ENCODE assay signal across 8 cellular contexts in genomic region chr17:75012320-75013076, GRCh38. TPM values are rescaled to one million over a fixed set of nuclear protein-coding genes. Genes with fewer than 3 reads are reported as not detected.
DNase-seq lines count a peak whose midpoint lies in the region; ATAC-seq and TF ChIP-seq lines count a peak whose summit lies in the region.

Gene MRPL58, plus strand, starts transcription at chr17:75012670. Its CDS starts 17 bp downstream, at chr17:75012687.

- intact Hi-C loops in CD14-positive monocyte (cut with micrococcal nuclease) = no loop called here

- H3K4me1 Mint-ChIP-seq in CD14-positive monocyte = peaks cover 20% of the 10 kb centered on the region
- peaks cover 30% of the 10 kb centered on the region for H3K4me1 Mint-ChIP-seq in activated CD4-positive, alpha-beta memory T cell treated with anti-CD3 and anti-CD28 coated beads, Interleukin-2, amount 10 ng/mL, durations not matched to agents 7 days and 5 days

- ATAC-seq in GM19324 (IDR thresholded peaks at IDR 0.05; ENCODE audit: low FRiP score, unreplicated experiment) (peak; percentile 87), HG03460 (IDR thresholded peaks at IDR 0.05; ENCODE audit: unreplicated experiment) (peak; percentile 83), lung (ENCODE audit: insufficient read depth, low FRiP score) (peak; percentile 91)

- POLR2A ChIA-PET in activated CD4-positive, alpha-beta memory T cell treated with anti-CD3 and anti-CD28 coated beads, Interleukin-2, amount 10 ng/mL, durations not matched to agents 7 days and 5 days (lab: Charles Lee) = interaction anchor here (0.7 to 4.3 kb wide), 33 partner anchors 9 to 258 kb away, joined by 3 to 39 read pairs (median 5); partner anchors contain the start of genes ARMC7, ATP5PD, CDR2L and FDXR

- H3K27ac Mint-ChIP-seq in CD14-positive monocyte = peak within 1 kb of the TSS; percentile 56 to 91 (median 81)
- peak within 1 kb of the TSS; percentile 84 for H3K27ac Mint-ChIP-seq in activated CD4-positive, alpha-beta memory T cell treated with anti-CD3 and anti-CD28 coated beads, Interleukin-2, amount 10 ng/mL, durations not matched to agents 7 days and 5 days

- H3K4me3 ChIP-seq in ectodermal cell (ENCODE audit: insufficient read depth, low read depth, low read length) = peak within 1 kb of the TSS; percentile 75
- peak within 1 kb of the TSS; percentile 80 for H3K4me3 ChIP-seq in lung

- TF ChIP-seq CTCF in CD14-positive monocyte (IDR thresholded peaks at IDR 0.05) (peak; percentile 67), lung (IDR thresholded peaks at IDR 0.05; ENCODE audit: control extremely low read depth, extremely low read depth) (peak; percentile 54)

- CTCF ChIA-PET in activated CD4-positive, alpha-beta memory T cell treated with anti-CD3 and anti-CD28 coated beads, Interleukin-2, amount 10 ng/mL, durations not matched to agents 7 days and 5 days (lab: Charles Lee) = interaction anchor here (0.7 to 5.6 kb wide), 32 partner anchors 10 to 414 kb away, joined by 3 to 65 read pairs (median 6); partner anchors contain the start of genes ATP5PD, CDR2L, GGA3 and HID1

- H3K36me3 ChIP-seq in ectodermal cell (ENCODE audit: control insufficient read depth, insufficient read depth, low read length) (no peaks in the 10 kb centered on the region), lung (ENCODE audit: control insufficient read depth in 2 of 2, insufficient read depth in 2 of 2, low read length in 2 of 2) (peaks cover 0 to 1% of the 10 kb centered on the region in 2 donors)

- peak; percentile 69 for DNase-seq in CD14-positive monocyte (ENCODE audit: low spot score)
- DNase-seq in NCI-H748 (lab: John Stamatoyannopoulos, UW; ENCODE audit: unreplicated experiment) = peak; percentile 85
- DNase-seq in activated CD4-positive, alpha-beta memory T cell treated with anti-CD3 and anti-CD28 coated beads, Interleukin-2, amount 10 ng/mL, durations not matched to agents 7 days and 5 days = peak; percentile 86
- DNase-seq in lung (ENCODE audit: low spot score) = peak; percentile 83
- DNase-seq in stimulated activated CD4-positive, alpha-beta T cell treated with anti-CD3 and anti-CD28 coated beads, TNF-alpha, amount 100 ng/mL, for 24 hours (ENCODE audit: low read depth in 3 of 3) = peak; percentile 69 to 82 (median 72)

- peaks cover 1 to 8% (median 4%) of the 10 kb centered on the region in 3 donors for H3K27me3 Mint-ChIP-seq in CD14-positive monocyte (ENCODE audit: low read depth in 3 of 3)
- no peaks in the 10 kb centered on the region for H3K27me3 Mint-ChIP-seq in activated CD4-positive, alpha-beta memory T cell treated with anti-CD3 and anti-CD28 coated beads, Interleukin-2, amount 10 ng/mL, durations not matched to agents 7 days and 5 days

- no peaks in the 10 kb centered on the region for H3K9me3 Mint-ChIP-seq in CD14-positive monocyte
- H3K9me3 Mint-ChIP-seq in activated CD4-positive, alpha-beta memory T cell treated with anti-CD3 and anti-CD28 coated beads, Interleukin-2, amount 10 ng/mL, durations not matched to agents 7 days and 5 days = no peaks in the 10 kb centered on the region

- H3K36me3 Mint-ChIP-seq in CD14-positive monocyte = peaks cover 13% of the 10 kb centered on the region in 2 donors
- H3K36me3 Mint-ChIP-seq in activated CD4-positive, alpha-beta memory T cell treated with anti-CD3 and anti-CD28 coated beads, Interleukin-2, amount 10 ng/mL, durations not matched to agents 7 days and 5 days (ENCODE audit: low read depth) = peaks cover 17% of the 10 kb centered on the region

- peak within 1 kb of the TSS; percentile 93 to 97 for H3K4me3 Mint-ChIP-seq in CD14-positive monocyte
- peak within 1 kb of the TSS; percentile 93 for H3K4me3 Mint-ChIP-seq in activated CD4-positive, alpha-beta memory T cell treated with anti-CD3 and anti-CD28 coated beads, Interleukin-2, amount 10 ng/mL, durations not matched to agents 7 days and 5 days

- H3K9me3 ChIP-seq in ectodermal cell (ENCODE audit: control insufficient read depth, low read length) = no peaks in the 10 kb centered on the region
- no peaks in the 10 kb centered on the region for H3K9me3 ChIP-seq in lung (ENCODE audit: control insufficient read depth in 2 of 2, insufficient read depth in 1 of 2, low read length in 1 of 2)

- WGBS in ectodermal cell, 2 experiments = 2 to 3% methylated on average over 65 of the region's 65 CpGs
- 2 to 3% methylated on average over 65 of the region's 65 CpGs for WGBS in lung, 2 donors

- peak within 1 kb of the TSS; percentile 56 for H3K27ac ChIP-seq in ectodermal cell (ENCODE audit: insufficient read depth, low read depth, low read length, poor library complexity, severe bottlenecking)
- peak within 1 kb of the TSS; percentile 88 to 89 for H3K27ac ChIP-seq in lung (ENCODE audit: low read depth in 1 of 2, low read length in 1 of 2)

- H3K27me3 ChIP-seq in ectodermal cell (ENCODE audit: control insufficient read depth, insufficient read depth, low read length, poor library complexity, severe bottlenecking) (no peaks in the 10 kb centered on the region), lung (ENCODE audit: control insufficient read depth, insufficient read depth) (no peaks in the 10 kb centered on the region)

- H3K4me1 ChIP-seq in ectodermal cell (ENCODE audit: control insufficient read depth, insufficient read depth, low read length) (peaks cover 11% of the 10 kb centered on the region), lung (ENCODE audit: control insufficient read depth in 2 of 2, insufficient read depth in 2 of 2, low read length in 2 of 2) (peaks cover 0 to 5% of the 10 kb centered on the region in 2 donors)

RNA-seq across cellular contexts. Expression of gene MRPL58, which starts in this region (rescaled TPM):
- polyA plus RNA-seq in CD14-positive monocyte (10 to 100 TPM; 44.4 to 52.6 TPM), lung (10 to 100 TPM; 38.3 to 55.5 TPM)
- total RNA-seq in activated CD4-positive, alpha-beta memory T cell treated with anti-CD3 and anti-CD28 coated beads, Interleukin-2, amount 10 ng/mL, durations not matched to agents 7 days and 5 days = 10 to 100 TPM; 45.4 to 49.6 TPM
- polyA plus RNA-seq in ectodermal cell (2013, experiment 1 of 4) = 45.5 TPM
- polyA plus RNA-seq in ectodermal cell (2013, experiment 2 of 4) = 42.3 TPM
- 40.5 TPM for polyA plus RNA-seq in ectodermal cell (2013, experiment 3 of 4)
- polyA plus RNA-seq in ectodermal cell (2013, experiment 4 of 4) = 42.1 TPM
- 10 to 100 TPM; 14.7 to 33.1 TPM for total RNA-seq in lung

Comparison
In these comparisons a context has a peak if more than half of its experiments do, and no peak if none do; other contexts are left out.
1. Peak in every context shown above with its lines: DNase-seq, ATAC-seq, H3K4me3 ChIP-seq and H3K27ac ChIP-seq.